Comparison of ENCODE assay signal across 12 cellular contexts in the genomic region with DNA sequence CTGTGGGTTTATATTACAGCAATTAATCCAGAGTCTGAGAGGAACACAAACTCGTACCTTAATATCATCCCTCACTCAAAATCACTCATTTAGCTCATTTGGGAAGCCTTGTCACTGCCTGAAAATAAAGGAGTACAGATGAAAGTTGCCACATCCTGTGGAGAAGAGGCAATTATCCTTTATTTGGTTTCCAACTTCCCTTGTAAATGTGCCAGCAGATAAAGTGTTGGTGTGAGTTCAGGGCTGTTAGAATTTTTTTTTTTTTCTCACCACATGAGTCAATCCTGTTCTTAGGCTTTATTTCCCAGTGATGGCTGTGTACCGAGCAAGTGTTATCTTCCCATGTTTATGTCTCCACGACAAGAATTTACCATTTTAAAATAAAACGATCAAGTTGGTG.
DNase-seq lines count a peak whose midpoint lies in the region; ATAC-seq, FAIRE-seq and TF ChIP-seq lines count a peak whose summit lies in the region.
"Had no signal": no experiment of that assay in that cellular context is flagged by ENCODE, and none has a peak within 500 bp of the region (broad histone marks: within the 10 kb centered on the region; RNA-seq: fewer than 3 reads in every experiment).

No MANE protein-coding gene starts in this region.

- in situ Hi-C loops in KBM-7 (cut with MboI; ENCODE audit: low pct_unique_long_range_greater_than_20kb, low sequenced_read_pairs): no loop called here

- no peak for TF ChIP-seq CTCF in astrocyte (IDR thresholded peaks at IDR 0.05; ENCODE audit: insufficient read depth, low read depth, low read length)

- no peaks in the 10 kb centered on the region for H3K36me3 Mint-ChIP-seq in astrocyte (ENCODE audit: low read depth, unreplicated experiment)
- H3K36me3 Mint-ChIP-seq: natural killer cell treated with Interleukin-12 subunit alpha and Interleukin-12 subunit beta and Interleukin-15 and Interleukin-18, amount 100 ng/mL, for 72 hours had no signal

- ATAC-seq in right cardiac atrium (no peak), sciatic nerve (no peak)
- ATAC-seq: foreskin keratinocyte; natural killer cell treated with Interleukin-12 subunit alpha and Interleukin-12 subunit beta and Interleukin-15 and Interleukin-18, amount 100 ng/mL, for 72 hours had no signal

- no peaks in the 10 kb centered on the region for H3K27me3 Mint-ChIP-seq in astrocyte (ENCODE audit: low read depth, unreplicated experiment)
- H3K27me3 Mint-ChIP-seq: natural killer cell treated with Interleukin-12 subunit alpha and Interleukin-12 subunit beta and Interleukin-15 and Interleukin-18, amount 100 ng/mL, for 72 hours had no signal

- H3K4me3 ChIP-seq in astrocyte (ENCODE audit: insufficient read depth, low read depth, low read length) (no peak overlapping the region), right cardiac atrium (ENCODE audit: low read length) (no peak overlapping the region)

- no peaks in the 10 kb centered on the region for H3K27me3 ChIP-seq in astrocyte (ENCODE audit: insufficient read depth, low read length)
- H3K27me3 ChIP-seq in right cardiac atrium (ENCODE audit: control insufficient read depth, insufficient read depth): no peaks in the 10 kb centered on the region
- H3K27me3 ChIP-seq: foreskin keratinocyte had no signal

- H3K4me1 ChIP-seq in astrocyte (ENCODE audit: insufficient read depth, low read length): no peaks in the 10 kb centered on the region
- H3K4me1 ChIP-seq in right cardiac atrium (ENCODE audit: control insufficient read depth, insufficient read depth, low read length): no peaks in the 10 kb centered on the region
- H3K4me1 ChIP-seq: foreskin keratinocyte had no signal

- H3K9me3 ChIP-seq in astrocyte (ENCODE audit: insufficient read depth, low read depth, low read length) (no peaks in the 10 kb centered on the region), right cardiac atrium (ENCODE audit: control insufficient read depth, low read length) (no peaks in the 10 kb centered on the region)

- no peaks in the 10 kb centered on the region for H3K36me3 ChIP-seq in astrocyte (ENCODE audit: insufficient read depth, low read length)

- FAIRE-seq in astrocyte (lab: Jason Lieb, UNC): no peak
- FAIRE-seq: endometrium had no signal

- no peaks in the 10 kb centered on the region for H3K79me2 ChIP-seq in astrocyte (ENCODE audit: insufficient read depth, low read length)

- H3K27ac ChIP-seq in astrocyte (ENCODE audit: low read depth, low read length) (no peak overlapping the region), right cardiac atrium (ENCODE audit: low read length) (no peak overlapping the region)
- H3K27ac ChIP-seq: foreskin keratinocyte had no signal

- 16% methylated on average over 4 of the region's 4 CpGs for WGBS in right cardiac atrium

- H4K20me1 ChIP-seq in astrocyte (ENCODE audit: insufficient read depth, low read length): no peaks in the 10 kb centered on the region

- H3K4me2 ChIP-seq in astrocyte (ENCODE audit: low read length): no peak overlapping the region

- no peaks in the 10 kb centered on the region for H3K4me1 Mint-ChIP-seq in astrocyte (ENCODE audit: low read depth, unreplicated experiment)

- H2AFZ ChIP-seq in astrocyte (ENCODE audit: low read depth, low read length): no peak overlapping the region

- H3K9me3 Mint-ChIP-seq in astrocyte (ENCODE audit: unreplicated experiment): no peaks in the 10 kb centered on the region

- H3K27ac Mint-ChIP-seq in astrocyte (ENCODE audit: unreplicated experiment): no peak overlapping the region
- H3K27ac Mint-ChIP-seq: natural killer cell treated with Interleukin-12 subunit alpha and Interleukin-12 subunit beta and Interleukin-15 and Interleukin-18, amount 100 ng/mL, for 72 hours had no signal

- peak; percentile 77 for DNase-seq in DMS153 (lab: John Stamatoyannopoulos, UW)
- peak; percentile 82 for DNase-seq in KBM-7
- DNase-seq in NCI-H446 treated with DMSO at 0.1 percent for 48 hours (lab: John Stamatoyannopoulos, UW): peak; percentile 29
- DNase-seq in astrocyte (ENCODE audit: low read depth): peak; percentile 8
- no peak for DNase-seq in right cardiac atrium
- DNase-seq in LoVo (ENCODE audit: low spot score): no peak
- DNase-seq in NCI-H526 treated with DMSO at 0.1 percent for 48 hours (lab: John Stamatoyannopoulos, UW): no peak
- no peak for DNase-seq in sciatic nerve (ENCODE audit: low spot score)
- DNase-seq: foreskin keratinocyte, NCI-H1694 had no signal

- no peak overlapping the region for H3K9ac ChIP-seq in astrocyte (ENCODE audit: low read length)

- H3K4me3 Mint-ChIP-seq in astrocyte (ENCODE audit: unreplicated experiment): no peak overlapping the region
- H3K4me3 Mint-ChIP-seq: natural killer cell treated with Interleukin-12 subunit alpha and Interleukin-12 subunit beta and Interleukin-15 and Interleukin-18, amount 100 ng/mL, for 72 hours had no signal

- intact Hi-C loops in right cardiac atrium (cut with DNase I): no loop called here
- intact Hi-C loops in sciatic nerve (cut with DNase I): no loop called here

Comparison
In these comparisons a context has a peak if more than half of its experiments do, and no peak if none do; other contexts are left out.
1. DNase-seq: peak in DMS153 (single experiment), KBM-7 (single experiment), NCI-H446 treated with DMSO at 0.1 percent for 48 hours (single experiment) and astrocyte (single experiment); none in right cardiac atrium (0 of 3), LoVo (single experiment), NCI-H526 treated with DMSO at 0.1 percent for 48 hours (single experiment) and sciatic nerve (single experiment).